10 cellular contexts compared by ENCODE assay signal in genomic region chr10:454860-455259, GRCh38.
DNase-seq lines count a peak whose midpoint lies in the region; ATAC-seq and TF ChIP-seq lines count a peak whose summit lies in the region.
"Had no signal": no experiment of that assay in that cellular context is flagged by ENCODE, and none has a peak within 500 bp of the region (broad histone marks: within the 10 kb centered on the region; RNA-seq: fewer than 3 reads in every experiment).

No MANE protein-coding gene starts in this region.

- TF ChIP-seq CTCF in heart right ventricle (IDR thresholded peaks at IDR 0.05), result no peak

- peaks cover 43% of the 10 kb centered on the region for H3K4me1 Mint-ChIP-seq in activated CD4-positive, alpha-beta T cell treated with anti-CD3 and anti-CD28 coated beads for 36 hours
- peaks cover 32% of the 10 kb centered on the region for H3K4me1 Mint-ChIP-seq in activated T-helper 17 cell treated with anti-CD3 and anti-CD28 coated beads, Interleukin-2, amount 50 U/mL, for 72 hours

- no peak overlapping the region for H3K4me3 ChIP-seq in heart right ventricle

- H3K27me3 ChIP-seq in heart right ventricle, result no peaks in the 10 kb centered on the region
- H3K27me3 ChIP-seq: BE2C had no signal

- ATAC-seq in activated CD4-positive, alpha-beta T cell treated with anti-CD3 and anti-CD28 coated beads for 36 hours, result peak; percentile 39
- no peak for ATAC-seq in activated T-helper 17 cell treated with anti-CD3 and anti-CD28 coated beads, Interleukin-2, amount 50 U/mL, for 72 hours (replicated peaks)
- peak in 7 of 8 donors; percentile 54 to 87 (median 80) for ATAC-seq in heart right ventricle
- ATAC-seq in GM18517 (IDR thresholded peaks at IDR 0.05; ENCODE audit: unreplicated experiment), result no peak
- ATAC-seq in GM19023 (IDR thresholded peaks at IDR 0.05; ENCODE audit: unreplicated experiment), result no peak

- H3K27ac ChIP-seq in heart right ventricle (peak overlapping the region in 2 of 10 donors; percentile 31 to 43), substantia nigra (ENCODE audit: low read depth, low read length, poor library complexity, severe bottlenecking) (peak overlapping the region; percentile 26)

- no peaks in the 10 kb centered on the region for H3K9me3 Mint-ChIP-seq in activated CD4-positive, alpha-beta T cell treated with anti-CD3 and anti-CD28 coated beads for 36 hours (ENCODE audit: low read depth)
- H3K9me3 Mint-ChIP-seq in activated T-helper 17 cell treated with anti-CD3 and anti-CD28 coated beads, Interleukin-2, amount 50 U/mL, for 72 hours, result no peaks in the 10 kb centered on the region

- peak overlapping the region; percentile 82 for H3K27ac Mint-ChIP-seq in activated CD4-positive, alpha-beta T cell treated with anti-CD3 and anti-CD28 coated beads for 36 hours
- peak overlapping the region; percentile 10 for H3K27ac Mint-ChIP-seq in activated T-helper 17 cell treated with anti-CD3 and anti-CD28 coated beads, Interleukin-2, amount 50 U/mL, for 72 hours

- POLR2A ChIA-PET in activated CD4-positive, alpha-beta T cell treated with anti-CD3 and anti-CD28 coated beads for 36 hours (lab: Charles Lee), result no interaction called here

- CTCF ChIA-PET in activated CD4-positive, alpha-beta T cell treated with anti-CD3 and anti-CD28 coated beads for 36 hours (lab: Charles Lee), result interaction anchor here (0.8 kb wide), 1 partner anchor 18 kb away, joined by 3 read pairs; no protein-coding TSS in a partner anchor

- WGBS in heart right ventricle, 2 donors, result 32 to 50% methylated on average over 5 of the region's 5 CpGs

- DNase-seq in activated CD4-positive, alpha-beta T cell treated with anti-CD3 and anti-CD28 coated beads for 36 hours, result peak; percentile 30
- DNase-seq in activated CD4-positive, alpha-beta T cell treated with anti-CD3 and anti-CD28 coated beads, Interleukin-2, amount 50 U/mL, for 1 hour, result no peak
- DNase-seq in heart right ventricle (no peak), substantia nigra (lab: John Stamatoyannopoulos, UW) (no peak)
- DNase-seq in stimulated activated CD4-positive, alpha-beta T cell treated with anti-CD3 and anti-CD28 coated beads, Interleukin-4, amount 100 ng/mL, for 4 hours, result no peak
- DNase-seq: BE2C, NCI-H510A treated with DMSO at 0.1 percent for 48 hours had no signal

- peak overlapping the region; percentile 30 for H3K4me3 Mint-ChIP-seq in activated CD4-positive, alpha-beta T cell treated with anti-CD3 and anti-CD28 coated beads for 36 hours
- H3K4me3 Mint-ChIP-seq in activated T-helper 17 cell treated with anti-CD3 and anti-CD28 coated beads, Interleukin-2, amount 50 U/mL, for 72 hours, result peak overlapping the region; percentile 21

- H3K4me1 ChIP-seq in heart right ventricle, result peaks cover 0 to 50% (median 21%) of the 10 kb centered on the region in 9 donors

- peaks cover 0 to 7% (median 0%) of the 10 kb centered on the region in 11 donors for H3K9me3 ChIP-seq in heart right ventricle
- H3K9me3 ChIP-seq: BE2C had no signal

- H3K27me3 Mint-ChIP-seq in activated CD4-positive, alpha-beta T cell treated with anti-CD3 and anti-CD28 coated beads for 36 hours, result peaks cover 2% of the 10 kb centered on the region
- no peaks in the 10 kb centered on the region for H3K27me3 Mint-ChIP-seq in activated T-helper 17 cell treated with anti-CD3 and anti-CD28 coated beads, Interleukin-2, amount 50 U/mL, for 72 hours

- no peaks in the 10 kb centered on the region for H3K36me3 Mint-ChIP-seq in activated CD4-positive, alpha-beta T cell treated with anti-CD3 and anti-CD28 coated beads for 36 hours (ENCODE audit: low read depth)
- no peaks in the 10 kb centered on the region for H3K36me3 Mint-ChIP-seq in activated T-helper 17 cell treated with anti-CD3 and anti-CD28 coated beads, Interleukin-2, amount 50 U/mL, for 72 hours (ENCODE audit: low read depth)

- intact Hi-C loops in activated CD4-positive, alpha-beta T cell treated with anti-CD3 and anti-CD28 coated beads for 36 hours (cut with DNase I, micrococcal nuclease), result no loop called here
- intact Hi-C loops in heart right ventricle (cut with DNase I), result no loop called here

- H3K36me3 ChIP-seq in heart right ventricle, result no peaks in the 10 kb centered on the region
- H3K36me3 ChIP-seq: BE2C had no signal

Comparison
In these comparisons a context has a peak if more than half of its experiments do, and no peak if none do; other contexts are left out.
1. ATAC-seq: peak in activated CD4-positive, alpha-beta T cell treated with anti-CD3 and anti-CD28 coated beads for 36 hours (single experiment) and heart right ventricle (7 of 8); none in activated T-helper 17 cell treated with anti-CD3 and anti-CD28 coated beads, Interleukin-2, amount 50 U/mL, for 72 hours (single experiment), GM18517 (single experiment) and GM19023 (single experiment).